Comparison of ENCODE assay signal across 16 cellular contexts in the genomic region with DNA sequence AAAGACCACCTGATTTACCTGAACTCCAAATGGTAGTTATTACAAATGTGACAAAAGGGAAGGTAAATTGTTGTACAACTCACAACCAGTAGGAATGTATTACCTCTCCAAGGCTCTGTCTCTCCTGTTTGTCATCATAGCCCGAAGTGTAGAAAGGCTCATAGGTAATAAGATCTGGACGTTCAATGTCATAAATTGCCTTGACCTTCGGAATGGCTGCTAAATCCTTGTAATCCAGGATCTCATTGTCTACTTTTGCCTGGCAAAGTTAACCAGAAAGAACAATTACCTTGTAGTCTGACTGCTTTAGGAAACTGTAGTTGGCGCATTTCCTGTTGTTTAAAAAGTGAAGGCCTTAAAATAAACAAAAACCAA.
DNase-seq lines count a peak whose midpoint lies in the region; ATAC-seq and TF ChIP-seq lines count a peak whose summit lies in the region.
"Had no signal": no experiment of that assay in that cellular context is flagged by ENCODE, and none has a peak within 500 bp of the region (broad histone marks: within the 10 kb centered on the region; RNA-seq: fewer than 3 reads in every experiment).

No MANE protein-coding gene starts in this region.

- no peak overlapping the region for H3K4me3 Mint-ChIP-seq in CD4-positive, alpha-beta T cell
- H3K4me3 Mint-ChIP-seq in T-helper 17 cell: no peak overlapping the region
- H3K4me3 Mint-ChIP-seq: dendritic cell treated with granulocyte-macrophage colony-stimulating factor and Interleukin-4, amounts not matched to agents 40 ng/mL and 50 ng/mL, for 4 days; neural crest cell had no signal

- H3K4me1 Mint-ChIP-seq in CD4-positive, alpha-beta T cell (ENCODE audit: low read depth): peaks cover 65% of the 10 kb centered on the region
- H3K4me1 Mint-ChIP-seq in T-helper 17 cell: peaks cover 17% of the 10 kb centered on the region

- H3K27me3 Mint-ChIP-seq in CD4-positive, alpha-beta T cell: no peaks in the 10 kb centered on the region
- no peaks in the 10 kb centered on the region for H3K27me3 Mint-ChIP-seq in T-helper 17 cell

- H3K9me3 Mint-ChIP-seq in CD4-positive, alpha-beta T cell: no peaks in the 10 kb centered on the region
- H3K9me3 Mint-ChIP-seq: dendritic cell treated with granulocyte-macrophage colony-stimulating factor and Interleukin-4, amounts not matched to agents 40 ng/mL and 50 ng/mL, for 4 days; neural crest cell had no signal

- H3K9me3 ChIP-seq in CD4-positive, alpha-beta T cell (ENCODE audit: control insufficient read depth, low read length): no peaks in the 10 kb centered on the region
- no peaks in the 10 kb centered on the region for H3K9me3 ChIP-seq in T-helper 17 cell (ENCODE audit: control insufficient read depth, low read length, poor library complexity, severe bottlenecking)
- no peaks in the 10 kb centered on the region for H3K9me3 ChIP-seq in mucosa of rectum (ENCODE audit: control insufficient read depth in 2 of 2, low read length in 2 of 2)
- H3K9me3 ChIP-seq: upper lobe of right lung had no signal

- TF ChIP-seq CTCF in CD4-positive, alpha-beta T cell (IDR thresholded peaks at IDR 0.05): no peak

- H3K27ac ChIP-seq in CD4-positive, alpha-beta T cell (ENCODE audit: low read depth, low read length): no peak overlapping the region
- peak overlapping the region; percentile 0 to 71 for H3K27ac ChIP-seq in mucosa of rectum (ENCODE audit: low read depth in 2 of 2, low read length in 2 of 2)
- H3K27ac ChIP-seq: PC-9, upper lobe of right lung had no signal

- CTCF ChIA-PET in CD4-positive, alpha-beta T cell (lab: Charles Lee): no interaction called here

- POLR2A ChIA-PET in CD4-positive, alpha-beta T cell (lab: Charles Lee): interaction anchor here (1.7 kb wide), 1 partner anchor 349 kb away, joined by 7 read pairs; a partner anchor contains a TSS

- H3K27me3 ChIP-seq in CD4-positive, alpha-beta T cell (ENCODE audit: control insufficient read depth, insufficient read depth, low read length): no peaks in the 10 kb centered on the region
- no peaks in the 10 kb centered on the region for H3K27me3 ChIP-seq in mucosa of rectum (ENCODE audit: control insufficient read depth in 2 of 2, insufficient read depth in 2 of 2, low read length in 2 of 2)
- H3K27me3 ChIP-seq: upper lobe of right lung had no signal

- no peak for ATAC-seq in CD4-positive, alpha-beta T cell (ENCODE audit: poor library complexity)
- no peak for ATAC-seq in T-helper 17 cell
- ATAC-seq: right cardiac atrium had no signal

- peaks cover 2 to 10% of the 10 kb centered on the region in 2 donors for H3K36me3 ChIP-seq in mucosa of rectum (ENCODE audit: control insufficient read depth in 2 of 2, insufficient read depth in 2 of 2, low read length in 2 of 2)

- peak overlapping the region; percentile 78 for H3K27ac Mint-ChIP-seq in CD4-positive, alpha-beta T cell
- H3K27ac Mint-ChIP-seq in T-helper 17 cell: peak overlapping the region; percentile 45
- H3K27ac Mint-ChIP-seq: dendritic cell treated with granulocyte-macrophage colony-stimulating factor and Interleukin-4, amounts not matched to agents 40 ng/mL and 50 ng/mL, for 4 days had no signal

- DNase-seq in NCI-H1092 treated with DMSO at 0.1 percent for 48 hours (lab: John Stamatoyannopoulos, UW) (peak; percentile 23), NCI-H1092 (lab: John Stamatoyannopoulos, UW) (no peak), T-helper 17 cell (no peak), NCI-H2107 (lab: John Stamatoyannopoulos, UW) (no peak), HUDEP-2 (lab: John Stamatoyannopoulos, UW; ENCODE audit: unreplicated experiment in 76 of 76) (no peak)
- no peak for DNase-seq in CD4-positive, alpha-beta T cell
- no peak for DNase-seq in stimulated activated CD4-positive, alpha-beta T cell treated with anti-CD3 and anti-CD28 coated beads, Interleukin-15, amount 100 ng/mL, for 24 hours
- DNase-seq: activated CD4-positive, CD25-positive, alpha-beta regulatory T cell; MM.1S; PC-9; right cardiac atrium; stimulated activated CD4-positive, alpha-beta T cell treated with anti-CD3 and anti-CD28 coated beads, Interleukin-4, amount 100 ng/mL, for 1 hour; upper lobe of right lung had no signal

- peak overlapping the region in 1 of 2 donors; percentile 0 for H3K9ac ChIP-seq in mucosa of rectum (ENCODE audit: low read depth in 1 of 2, low read length in 2 of 2)

- H3K4me1 ChIP-seq in mucosa of rectum (ENCODE audit: control insufficient read depth in 2 of 2, insufficient read depth in 2 of 2, low read length in 2 of 2): peaks cover 0 to 11% of the 10 kb centered on the region in 2 donors
- H3K4me1 ChIP-seq: upper lobe of right lung had no signal

- intact Hi-C loops in CD4-positive, alpha-beta T cell (cut with DNase I, micrococcal nuclease): loop anchor here in 1 of 2 experiments (5.0 kb wide), 1 partner anchor 166 kb away; no protein-coding TSS in a partner anchor

- H3K4me3 ChIP-seq in mucosa of rectum (ENCODE audit: low read length in 2 of 2): no peak overlapping the region
- H3K4me3 ChIP-seq: PC-9, upper lobe of right lung had no signal

- peaks cover 78% of the 10 kb centered on the region for H3K36me3 Mint-ChIP-seq in CD4-positive, alpha-beta T cell (ENCODE audit: low read depth)
- peaks cover 12% of the 10 kb centered on the region for H3K36me3 Mint-ChIP-seq in T-helper 17 cell (ENCODE audit: low read depth)
